8 cellular contexts compared by ENCODE assay signal in genomic region chr10:128047991-128048826, GRCh38.
DNase-seq lines count a peak whose midpoint lies in the region; ATAC-seq and TF ChIP-seq lines count a peak whose summit lies in the region.

No MANE protein-coding gene starts in this region.

- H3K9me2 ChIP-seq in Karpas-422 (replicated peaks; ENCODE audit: insufficient read depth, low read length), result no peaks in the 10 kb centered on the region

- H3K4me1 Mint-ChIP-seq in CD14-positive monocyte, result peaks cover 68% of the 10 kb centered on the region

- no peak overlapping the region; the same call in 1 of the 2 replicates for H2AFZ ChIP-seq in Karpas-422 (ENCODE audit: low read length)

- TF ChIP-seq CTCF in CD14-positive monocyte (IDR thresholded peaks at IDR 0.05) (no peak), thoracic aorta (IDR thresholded peaks at IDR 0.05) (no peak)

- peak overlapping the region; percentile 77 for H3K9ac ChIP-seq in Karpas-422 (ENCODE audit: low read length)

- no peaks in the 10 kb centered on the region for H4K20me1 ChIP-seq in Karpas-422 (ENCODE audit: insufficient read depth, low read depth, low read length)

- H3K36me3 ChIP-seq in Karpas-422 (ENCODE audit: insufficient read depth, low read length) (no peaks in the 10 kb centered on the region), thoracic aorta (no peaks in the 10 kb centered on the region)

- H3K27me3 Mint-ChIP-seq in CD14-positive monocyte (ENCODE audit: low read depth in 3 of 3), result peaks cover 0 to 12% (median 0%) of the 10 kb centered on the region in 3 donors

- intact Hi-C loops in CD14-positive monocyte (cut with micrococcal nuclease), result loop anchor here (1.0 to 5.0 kb wide), 3 partner anchors 17 to 79 kb away; partner anchors contain the start of gene MKI67 (in 1 of the 2)

- peak overlapping the region; percentile 70 for H3K27ac ChIP-seq in Karpas-422 (ENCODE audit: low read length)
- peak overlapping the region; percentile 48 for H3K27ac ChIP-seq in adipose tissue (ENCODE audit: low read depth, low read length)
- peak overlapping the region; percentile 66 to 82 for H3K27ac ChIP-seq in thoracic aorta

- H3K36me3 Mint-ChIP-seq in CD14-positive monocyte, result peaks cover 61% of the 10 kb centered on the region in 2 donors

- no peaks in the 10 kb centered on the region for H3K9me3 ChIP-seq in Karpas-422 (ENCODE audit: low read length)
- H3K9me3 ChIP-seq in thoracic aorta, result no peaks in the 10 kb centered on the region

- ATAC-seq in GM19455 (IDR thresholded peaks at IDR 0.05; ENCODE audit: unreplicated experiment) (peak; percentile 37), thoracic aorta (ENCODE audit: insufficient number of reproducible peaks, low FRiP score, low read depth) (no peak)

- peak overlapping the region; percentile 96 to 99 for H3K4me3 Mint-ChIP-seq in CD14-positive monocyte

- H3K4me2 ChIP-seq in Karpas-422 (ENCODE audit: low read depth, low read length, poor library complexity, severe bottlenecking), result peak overlapping the region; percentile 85

- peaks cover 22% of the 10 kb centered on the region for H3K79me2 ChIP-seq in Karpas-422 (ENCODE audit: low read length)

- H3K4me3 ChIP-seq in Karpas-422 (ENCODE audit: low read length) (peak overlapping the region; percentile 73), thoracic aorta (peak overlapping the region; percentile 58)

- H3K9me3 Mint-ChIP-seq in CD14-positive monocyte, result peaks cover 0 to 2% (median 0%) of the 10 kb centered on the region in 7 donors

- DNase-seq in CD14-positive monocyte (ENCODE audit: low spot score), result peak; percentile 67
- peak; percentile 63 for DNase-seq in Karpas-422
- DNase-seq in kidney tubule cell (ENCODE audit: low spot score), result peak; percentile 48
- no peak for DNase-seq in thoracic aorta (ENCODE audit: low spot score)
- no peak for DNase-seq in NCI-H526 (lab: John Stamatoyannopoulos, UW)
- no peak for DNase-seq in NCI-H146 treated with DMSO at 0.1 percent for 48 hours (lab: John Stamatoyannopoulos, UW; ENCODE audit: unreplicated experiment)

- 42 to 46% (median 42%) methylated on average over 21 of the region's 21 CpGs for WGBS in adipose tissue, 3 donors

- H3K4me1 ChIP-seq in Karpas-422 (ENCODE audit: low read length) (peaks cover 47% of the 10 kb centered on the region), thoracic aorta (ENCODE audit: control insufficient read depth in 1 of 2, low read depth in 2 of 2) (peaks cover 7 to 34% of the 10 kb centered on the region in 2 donors)

- H3K27ac Mint-ChIP-seq in CD14-positive monocyte, result peak overlapping the region; percentile 97 to 100 (median 98)

- H3K27me3 ChIP-seq in Karpas-422 (ENCODE audit: low read length) (no peaks in the 10 kb centered on the region), thoracic aorta (replicated peaks; ENCODE audit: insufficient read depth) (no peaks in the 10 kb centered on the region)

Comparison
In these comparisons a context has a peak if more than half of its experiments do, and no peak if none do; other contexts are left out.
1. DNase-seq: peak in CD14-positive monocyte (single experiment), Karpas-422 (single experiment) and kidney tubule cell (single experiment); none in thoracic aorta (single experiment), NCI-H526 (0 of 2) and NCI-H146 treated with DMSO at 0.1 percent for 48 hours (single experiment).
2. Peak in every context shown above with its lines, with median percentiles within 50 percentile points of each other: H3K27ac ChIP-seq.